Comparison of ENCODE assay signal across 15 cellular contexts in genomic region chr12:47316609-47317049, GRCh38.
DNase-seq lines count a peak whose midpoint lies in the region; ATAC-seq and TF ChIP-seq lines count a peak whose summit lies in the region.
"Had no signal": no experiment of that assay in that cellular context is flagged by ENCODE, and none has a peak within 500 bp of the region (broad histone marks: within the 10 kb centered on the region; RNA-seq: fewer than 3 reads in every experiment).

No MANE protein-coding gene starts in this region.

- H3K27me3 ChIP-seq in ACC112 (ENCODE audit: insufficient read depth, low read length) (no peaks in the 10 kb centered on the region), GM23248 (replicated peaks; ENCODE audit: insufficient read depth) (no peaks in the 10 kb centered on the region), adipocyte (replicated peaks; ENCODE audit: control insufficient read depth, insufficient read depth, low read length) (no peaks in the 10 kb centered on the region), right lobe of liver (no peaks in the 10 kb centered on the region), brain microvascular endothelial cell (replicated peaks) (no peaks in the 10 kb centered on the region)
- H3K27me3 ChIP-seq: dorsolateral prefrontal cortex had no signal

- in situ Hi-C loops in GM23248 (cut with MboI): no loop called here
- in situ Hi-C loops in brain microvascular endothelial cell (cut with HindIII; ENCODE audit: low pct_ligation_motif_present, low sequenced_read_pairs): no loop called here

- peak overlapping the region; percentile 40 for H3K4me2 ChIP-seq in GM23248 (ENCODE audit: unreplicated experiment)

- DNase-seq in GM23248 (no peak), adipocyte (ENCODE audit: low read depth) (peak; percentile 48), right lobe of liver (no peak), NCI-H2171 (lab: John Stamatoyannopoulos, UW) (no peak), brain microvascular endothelial cell (no peak), SIG-M5 (lab: John Stamatoyannopoulos, UW) (no peak)
- no peak for DNase-seq in stimulated activated naive B cell treated with anti-CD40 and anti-IgM and Interleukin-4, amounts not matched to agents 10 μg/mL and 1 μg/mL and 100 μg/mL, for 72 hours
- DNase-seq: dorsolateral prefrontal cortex; KBM-7; left colon; occipital lobe; stimulated activated CD4-positive, alpha-beta T cell treated with anti-CD3 and anti-CD28 coated beads, Interleukin-1b, Interleukin-23, amount 100 ng/mL, for 48 hours; stimulated activated naive CD4-positive, alpha-beta T cell had no signal

- 30 to 37% methylated on average over 2 of the region's 2 CpGs for WGBS in GM23248 (ENCODE audit: low coverage in 1 of 2, low lambda C conversion rate in 2 of 2, missing lambda C conversion rate in 2 of 2), 2 experiments
- WGBS in right lobe of liver (ENCODE audit: insufficient coverage, low coverage, low lambda C conversion rate, missing lambda C conversion rate): 9% methylated on average over 2 of the region's 2 CpGs

- H4K20me1 ChIP-seq in GM23248 (ENCODE audit: insufficient read depth): no peaks in the 10 kb centered on the region

- no peak overlapping the region for H3K4me3 ChIP-seq in ACC112 (ENCODE audit: low read depth, low read length)
- H3K4me3 ChIP-seq in GM23248: 0 out of 2 replicates have a peak overlapping the region, but pooled peaks have one; percentile 44
- H3K4me3 ChIP-seq in adipocyte (ENCODE audit: low read length): no peak overlapping the region
- peak overlapping the region in 2 of 3 donors; percentile 4 to 34 for H3K4me3 ChIP-seq in right lobe of liver
- no peak overlapping the region for H3K4me3 ChIP-seq in brain microvascular endothelial cell (ENCODE audit: low read depth, low read length)

- ATAC-seq in right lobe of liver: peak; percentile 71 to 85 (median 77)
- no peak for ATAC-seq in stimulated activated naive B cell treated with anti-CD40 and anti-IgM and Interleukin-4, amounts not matched to agents 10 μg/mL and 1 μg/mL and 100 μg/mL, for 72 hours (replicated peaks)
- ATAC-seq: left colon had no signal

- H3K27ac Mint-ChIP-seq in stimulated activated naive B cell treated with anti-CD40 and anti-IgM and Interleukin-4, amounts not matched to agents 10 μg/mL and 1 μg/mL and 100 μg/mL, for 72 hours: no peak overlapping the region

- TF ChIP-seq CTCF in right lobe of liver (IDR thresholded peaks at IDR 0.05) (no peak), brain microvascular endothelial cell (IDR thresholded peaks at IDR 0.05; ENCODE audit: low read depth, low read length, missing control alignments) (no peak)

- H3K79me2 ChIP-seq in ACC112 (ENCODE audit: control insufficient read depth, insufficient read depth, low read length, unreplicated experiment): no peaks in the 10 kb centered on the region
- H3K79me2 ChIP-seq in GM23248 (ENCODE audit: insufficient read depth): no peaks in the 10 kb centered on the region

- no peaks in the 10 kb centered on the region for H3K9me3 ChIP-seq in GM23248 (ENCODE audit: low read depth)
- H3K9me3 ChIP-seq in adipocyte (ENCODE audit: control insufficient read depth, low read length): no peaks in the 10 kb centered on the region
- H3K9me3 ChIP-seq in right lobe of liver: no peaks in the 10 kb centered on the region

- H3K27ac ChIP-seq in ACC112 (ENCODE audit: low read depth, low read length) (no peak overlapping the region), GM23248 (no peak overlapping the region), right lobe of liver (peak overlapping the region; percentile 86 to 92 (median 89)), brain microvascular endothelial cell (no peak overlapping the region)

- TF ChIP-seq POLR2A in right lobe of liver (IDR thresholded peaks at IDR 0.05): no peak

- no peaks in the 10 kb centered on the region for H3F3A ChIP-seq in GM23248 (ENCODE audit: insufficient read depth)

- peak overlapping the region in 1 of 2 donors; percentile 55 for H3K4me3 Mint-ChIP-seq in stimulated activated naive B cell treated with anti-CD40 and anti-IgM and Interleukin-4, amounts not matched to agents 10 μg/mL and 1 μg/mL and 100 μg/mL, for 72 hours

- H3K9me3 Mint-ChIP-seq in stimulated activated naive B cell treated with anti-CD40 and anti-IgM and Interleukin-4, amounts not matched to agents 10 μg/mL and 1 μg/mL and 100 μg/mL, for 72 hours: peaks cover 2 to 6% of the 10 kb centered on the region in 2 donors
- H3K9me3 Mint-ChIP-seq: CD14-positive monocyte had no signal

- H3K4me1 Mint-ChIP-seq in stimulated activated naive B cell treated with anti-CD40 and anti-IgM and Interleukin-4, amounts not matched to agents 10 μg/mL and 1 μg/mL and 100 μg/mL, for 72 hours: peaks cover 39 to 69% of the 10 kb centered on the region in 2 donors

- H3K36me3 Mint-ChIP-seq in stimulated activated naive B cell treated with anti-CD40 and anti-IgM and Interleukin-4, amounts not matched to agents 10 μg/mL and 1 μg/mL and 100 μg/mL, for 72 hours: peaks cover 5 to 11% of the 10 kb centered on the region in 2 donors
- H3K36me3 Mint-ChIP-seq: CD14-positive monocyte had no signal

- H3K27me3 Mint-ChIP-seq in stimulated activated naive B cell treated with anti-CD40 and anti-IgM and Interleukin-4, amounts not matched to agents 10 μg/mL and 1 μg/mL and 100 μg/mL, for 72 hours: no peaks in the 10 kb centered on the region

- H3K9ac ChIP-seq in GM23248 (no peak overlapping the region), adipocyte (ENCODE audit: low read length) (no peak overlapping the region)

- H3K4me1 ChIP-seq in ACC112 (ENCODE audit: control insufficient read depth, insufficient read depth, low read length, unreplicated experiment) (no peaks in the 10 kb centered on the region), GM23248 (ENCODE audit: insufficient read depth) (0 out of 2 replicates have a peak, but pooled peaks cover 7% of the 10 kb centered on the region), adipocyte (ENCODE audit: control insufficient read depth, insufficient read depth, low read length) (no peaks in the 10 kb centered on the region), right lobe of liver (peaks cover 0 to 48% (median 18%) of the 10 kb centered on the region in 4 donors)

- H2AFZ ChIP-seq in ACC112 (ENCODE audit: low read length, unreplicated experiment): peak overlapping the region; percentile 31
- H2AFZ ChIP-seq in GM23248: peak overlapping the region; percentile 63

- intact Hi-C loops in right lobe of liver (cut with DNase I): no loop called here

- no peaks in the 10 kb centered on the region for H3K36me3 ChIP-seq in ACC112 (ENCODE audit: insufficient read depth, low read length)
- no peaks in the 10 kb centered on the region for H3K36me3 ChIP-seq in GM23248 (ENCODE audit: low read depth)
- H3K36me3 ChIP-seq in adipocyte (ENCODE audit: control insufficient read depth, insufficient read depth, low read length, severe bottlenecking): no peaks in the 10 kb centered on the region
- no peaks in the 10 kb centered on the region for H3K36me3 ChIP-seq in right lobe of liver
- no peaks in the 10 kb centered on the region for H3K36me3 ChIP-seq in brain microvascular endothelial cell (replicated peaks)

- H3K9me2 ChIP-seq in GM23248 (ENCODE audit: insufficient read depth): no peaks in the 10 kb centered on the region

Comparison
In these comparisons a context has a peak if more than half of its experiments do, and no peak if none do; other contexts are left out.
1. H3K27ac ChIP-seq: peak in right lobe of liver (3 of 3); none in ACC112 (single experiment), GM23248 (single experiment) and brain microvascular endothelial cell (single experiment).
2. H3K4me3 ChIP-seq: peak in GM23248 (single experiment) and right lobe of liver (2 of 3); none in ACC112 (single experiment), adipocyte (single experiment) and brain microvascular endothelial cell (single experiment).
3. ATAC-seq: peak in right lobe of liver (4 of 4); none in stimulated activated naive B cell treated with anti-CD40 and anti-IgM and Interleukin-4, amounts not matched to agents 10 μg/mL and 1 μg/mL and 100 μg/mL, for 72 hours (0 of 2).